8 cellular contexts compared by ENCODE assay signal in genomic region chr18:48951448-48952286, GRCh38. TPM values are rescaled to one million over a fixed set of nuclear protein-coding genes. Genes with fewer than 3 reads are reported as not detected.
DNase-seq lines count a peak whose midpoint lies in the region; ATAC-seq and TF ChIP-seq lines count a peak whose summit lies in the region.

No MANE protein-coding gene starts in this region.

- BruUV-seq in PC-3 (replicated peaks; lab: Mats Ljungman, UMichigan): no TSS peak

- CTCF ChIA-PET in PC-3 (lab: Charles Lee): interaction anchor here (0.6 to 0.7 kb wide), 3 partner anchors 10 to 46 kb away, joined by 8 to 12 read pairs (median 11); no protein-coding TSS in a partner anchor

- H3K4me1 Mint-ChIP-seq in activated T-cell treated with anti-CD3 and anti-CD28 coated beads, Interleukin-2, amount 50 U/mL, for 4 hours (ENCODE audit: low read depth): peaks cover 44% of the 10 kb centered on the region
- H3K4me1 Mint-ChIP-seq in stimulated activated memory B cell treated with anti-CD40 and anti-IgM and Interleukin-4, amounts not matched to agents 10 μg/mL and 1 μg/mL and 100 μg/mL, for 72 hours: peaks cover 35% of the 10 kb centered on the region

- peaks cover 13% of the 10 kb centered on the region for H3K4me1 ChIP-seq in PC-3 (ENCODE audit: insufficient read depth, low read length)
- H3K4me1 ChIP-seq in esophagus (ENCODE audit: control insufficient read depth in 2 of 2, insufficient read depth in 2 of 2, low read length in 1 of 2): peaks cover 0 to 15% of the 10 kb centered on the region in 2 donors
- peaks cover 40% of the 10 kb centered on the region for H3K4me1 ChIP-seq in muscle layer of colon (ENCODE audit: insufficient read depth, low read length)

- peak; percentile 96 for DNase-seq in DMS 273 (lab: John Stamatoyannopoulos, UW; ENCODE audit: unreplicated experiment)
- DNase-seq in HuH-7.5 (ENCODE audit: low spot score): peak; percentile 75
- peak; percentile 61 for DNase-seq in PC-3
- peak; percentile 77 for DNase-seq in activated T-cell treated with anti-CD3 and anti-CD28 coated beads, Interleukin-2, amount 50 U/mL, for 4 hours

- ATAC-seq in GM21447 (IDR thresholded peaks at IDR 0.05; ENCODE audit: unreplicated experiment): peak; percentile 38
- ATAC-seq in PC-3: peak; percentile 39
- peak; percentile 54 for ATAC-seq in activated T-cell treated with anti-CD3 and anti-CD28 coated beads, Interleukin-2, amount 50 U/mL, for 4 hours
- ATAC-seq in stimulated activated memory B cell treated with anti-CD40 and anti-IgM and Interleukin-4, amounts not matched to agents 10 μg/mL and 1 μg/mL and 100 μg/mL, for 72 hours: peak; percentile 75

- intact Hi-C loops in PC-3 (cut with micrococcal nuclease): loop anchor here (1.0 to 5.0 kb wide), 4 partner anchors 47 to 286 kb away; no protein-coding TSS in a partner anchor

- peak overlapping the region; percentile 100 for H3K27ac Mint-ChIP-seq in stimulated activated memory B cell treated with anti-CD40 and anti-IgM and Interleukin-4, amounts not matched to agents 10 μg/mL and 1 μg/mL and 100 μg/mL, for 72 hours

- H3K4me3 Mint-ChIP-seq in activated T-cell treated with anti-CD3 and anti-CD28 coated beads, Interleukin-2, amount 50 U/mL, for 4 hours: peak overlapping the region; percentile 92
- H3K4me3 Mint-ChIP-seq in stimulated activated memory B cell treated with anti-CD40 and anti-IgM and Interleukin-4, amounts not matched to agents 10 μg/mL and 1 μg/mL and 100 μg/mL, for 72 hours: peak overlapping the region; percentile 98

- peak overlapping the region; percentile 80 for H3K4me2 ChIP-seq in PC-3 (ENCODE audit: low read length)

- no peaks in the 10 kb centered on the region for H3K9me3 Mint-ChIP-seq in activated T-cell treated with anti-CD3 and anti-CD28 coated beads, Interleukin-2, amount 50 U/mL, for 4 hours
- no peaks in the 10 kb centered on the region for H3K9me3 Mint-ChIP-seq in stimulated activated memory B cell treated with anti-CD40 and anti-IgM and Interleukin-4, amounts not matched to agents 10 μg/mL and 1 μg/mL and 100 μg/mL, for 72 hours

- H3K9ac ChIP-seq in PC-3 (ENCODE audit: low read length) (peak overlapping the region; percentile 77), muscle layer of colon (ENCODE audit: low read length) (peak overlapping the region; percentile 88)

- 0 to 1% methylated on average over 49 to 98 of the region's 106 CpGs for WGBS in esophagus, 2 donors

- H3K36me3 ChIP-seq in PC-3 (ENCODE audit: low read depth, low read length) (no peaks in the 10 kb centered on the region), esophagus (ENCODE audit: control insufficient read depth in 2 of 2, insufficient read depth in 2 of 2, low read length in 1 of 2) (no peaks in the 10 kb centered on the region), muscle layer of colon (ENCODE audit: insufficient read depth, low read length) (no peaks in the 10 kb centered on the region)

- POLR2A ChIA-PET in PC-3 (lab: Charles Lee; ENCODE audit: unreplicated experiment): interaction anchor here (0.6 to 2.1 kb wide), 6 partner anchors 46 to 183 kb away, joined by 4 to 18 read pairs (median 16); no protein-coding TSS in a partner anchor

- no peaks in the 10 kb centered on the region for H3K27me3 ChIP-seq in PC-3 (ENCODE audit: low read length)
- H3K27me3 ChIP-seq in esophagus (ENCODE audit: control insufficient read depth in 1 of 2, insufficient read depth in 2 of 2, low read length in 2 of 2): no peaks in the 10 kb centered on the region
- H3K27me3 ChIP-seq in muscle layer of colon (ENCODE audit: control insufficient read depth in 1 of 2, insufficient read depth in 2 of 2, low read length in 2 of 2): no peaks in the 10 kb centered on the region

- peaks cover 42% of the 10 kb centered on the region for H3K79me2 ChIP-seq in PC-3 (ENCODE audit: low read length)

- no peaks in the 10 kb centered on the region for H3F3A ChIP-seq in PC-3 (ENCODE audit: low read length, unreplicated experiment)

- H3K4me3 ChIP-seq in PC-3 (ENCODE audit: low read length) (peak overlapping the region; percentile 73), esophagus (ENCODE audit: low read depth in 1 of 2, low read length in 2 of 2) (peak overlapping the region; percentile 92 to 94), muscle layer of colon (ENCODE audit: low read depth in 1 of 2, low read length in 2 of 2) (peak overlapping the region; percentile 77 to 92)

- H3K27me3 Mint-ChIP-seq in activated T-cell treated with anti-CD3 and anti-CD28 coated beads, Interleukin-2, amount 50 U/mL, for 4 hours (ENCODE audit: low read depth): no peaks in the 10 kb centered on the region
- H3K27me3 Mint-ChIP-seq in stimulated activated memory B cell treated with anti-CD40 and anti-IgM and Interleukin-4, amounts not matched to agents 10 μg/mL and 1 μg/mL and 100 μg/mL, for 72 hours: no peaks in the 10 kb centered on the region

- peaks cover 9% of the 10 kb centered on the region; the same call in 1 of the 2 replicates for H4K20me1 ChIP-seq in PC-3 (ENCODE audit: low read length)

- H3K9me2 ChIP-seq in PC-3 (replicated peaks; ENCODE audit: low read length): no peaks in the 10 kb centered on the region

- peak overlapping the region; percentile 74 for H3K27ac ChIP-seq in PC-3 (ENCODE audit: low read length)
- peak overlapping the region; percentile 96 for H3K27ac ChIP-seq in esophagus (ENCODE audit: low read depth in 2 of 2, low read length in 1 of 2)
- peak overlapping the region; percentile 96 for H3K27ac ChIP-seq in muscle layer of colon (ENCODE audit: low read depth, low read length)

- H2AFZ ChIP-seq in PC-3 (ENCODE audit: low read length): peak overlapping the region; percentile 65

- H3K9me3 ChIP-seq in PC-3 (ENCODE audit: low read length) (no peaks in the 10 kb centered on the region), esophagus (ENCODE audit: control insufficient read depth in 2 of 2, insufficient read depth in 1 of 2, low read depth in 1 of 2, low read length in 1 of 2) (no peaks in the 10 kb centered on the region), muscle layer of colon (ENCODE audit: low read length) (no peaks in the 10 kb centered on the region)

- TF ChIP-seq CTCF in PC-3 (conservative IDR thresholded peaks at IDR 0.05; ENCODE audit: low read depth, low read length): no peak

- peaks cover 6% of the 10 kb centered on the region for H3K36me3 Mint-ChIP-seq in activated T-cell treated with anti-CD3 and anti-CD28 coated beads, Interleukin-2, amount 50 U/mL, for 4 hours (ENCODE audit: insufficient read depth)
- peaks cover 26% of the 10 kb centered on the region for H3K36me3 Mint-ChIP-seq in stimulated activated memory B cell treated with anti-CD40 and anti-IgM and Interleukin-4, amounts not matched to agents 10 μg/mL and 1 μg/mL and 100 μg/mL, for 72 hours

RNA-seq across cellular contexts. Expression of gene SMAD7, which starts 0.9 kb away (rescaled TPM):
- 7.9 and 9.4 TPM in 2 replicates for total RNA-seq in PC-3 (2014; rRNA removed)
- 10 to 100 TPM in 1 of 3 donors, 1 to 10 TPM in 2; 8.0 to 13.6 (median 9.6) TPM for total RNA-seq in activated T-cell treated with anti-CD3 and anti-CD28 coated beads, Interleukin-2, amount 50 U/mL, for 4 hours
- 1 to 10 TPM; 3.5 to 4.4 TPM for polyA plus RNA-seq in esophagus

Comparison
In these comparisons a context has a peak if more than half of its experiments do, and no peak if none do; other contexts are left out.
1. Peak in every context shown above with its lines: DNase-seq, ATAC-seq, H3K4me3 ChIP-seq and H3K27ac ChIP-seq.